ENCODE assay signal across 8 cellular contexts in the genomic region with DNA sequence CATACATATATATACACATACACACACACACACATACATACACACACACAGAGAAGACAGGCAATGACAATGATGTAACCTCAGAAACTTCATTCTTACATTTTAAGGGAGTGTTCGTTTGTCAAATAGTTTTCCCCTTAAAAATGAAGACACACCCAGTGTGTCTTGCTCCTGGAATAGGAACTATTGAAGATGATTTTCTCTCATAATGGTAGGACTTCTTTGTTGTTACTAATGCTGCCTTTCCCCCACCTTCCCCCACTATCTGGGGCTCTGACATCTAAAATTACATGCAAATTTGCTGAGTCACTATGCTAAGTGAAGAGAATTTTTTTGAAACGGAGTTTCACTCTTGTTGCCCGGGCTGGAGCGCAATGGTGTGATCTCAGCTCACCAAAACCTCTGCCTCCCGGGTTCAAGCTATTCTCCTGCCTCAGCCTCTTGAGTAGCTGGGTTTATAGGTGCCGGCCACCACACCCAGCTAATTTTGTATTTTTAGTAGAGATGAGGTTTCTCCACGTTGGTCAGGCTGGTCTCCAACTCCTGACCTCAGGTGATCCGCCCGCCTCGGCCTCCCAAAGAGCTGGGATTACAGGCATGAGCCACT. TPM values are rescaled to one million over a fixed set of nuclear protein-coding genes. Genes with fewer than 3 reads are reported as not detected.
DNase-seq lines count a peak whose midpoint lies in the region; ATAC-seq, FAIRE-seq and TF ChIP-seq lines count a peak whose summit lies in the region.
"Not testable (repeated sequence)": the region's sequence is repeated elsewhere in the genome, so short reads cannot be mapped to it uniquely, and the experiment has no call there.

No MANE protein-coding gene starts in this region.

- not testable (repeated sequence) for H3K9me3 ChIP-seq in SJSA1 (replicated peaks); K562 (replicated peaks; ENCODE audit: control insufficient read depth, insufficient read depth, low read depth, low read length); gastroesophageal sphincter

- intact Hi-C loops in K562 (cut with micrococcal nuclease) = loop anchor here (2.0 to 5.0 kb wide), 2 partner anchors 77 to 105 kb away; a partner anchor contains a TSS

- not testable (repeated sequence) for H3K4me1 ChIP-seq in ACC112 (ENCODE audit: control insufficient read depth, insufficient read depth, low read length, unreplicated experiment); SJSA1 (replicated peaks); K562 (replicated peaks in 1 of 2; ENCODE audit: control insufficient read depth in 2 of 2, insufficient read depth in 2 of 2, low read length in 2 of 2); gastroesophageal sphincter

- H3K4me2 ChIP-seq in K562 (ENCODE audit: insufficient read depth, low read length) = peak overlapping the region; percentile 70

- BruUV-seq in K562 (replicated peaks; lab: Mats Ljungman, UMichigan) = not testable (repeated sequence)

- peak overlapping the region; percentile 64 to 70; a peak in 3 of 4 replicates for H3K9ac ChIP-seq in K562 (ENCODE audit: insufficient read depth in 1 of 2, low read depth in 2 of 2, low read length in 2 of 2)

- H3K27ac ChIP-seq in ACC112 (ENCODE audit: low read depth, low read length) (peak overlapping the region; percentile 67), SJSA1 (peak overlapping the region; percentile 57), K562 (ENCODE audit: extremely low read depth, low read depth, low read length) (peak overlapping the region; percentile 87)
- not testable (repeated sequence) for H3K27ac ChIP-seq in gastroesophageal sphincter

- FAIRE-seq in K562 (lab: Jason Lieb, UNC) = peak; percentile 88

- in situ Hi-C loops in K562 (cut with MboI) = not testable (repeated sequence)

- H3K36me3 ChIP-seq in ACC112 (ENCODE audit: insufficient read depth, low read length) (0 out of 2 replicates have a peak, but pooled peaks cover 11% of the 10 kb centered on the region), SJSA1 (peaks cover 36% of the 10 kb centered on the region), K562 (ENCODE audit: control insufficient read depth, insufficient read depth, low read length) (peaks cover 32% of the 10 kb centered on the region; the same call in 2 of the 3 replicates), gastroesophageal sphincter (peaks cover 0 to 87% of the 10 kb centered on the region in 2 donors)

- 5% methylated on average over 10 of the region's 10 CpGs for WGBS in K562 (ENCODE audit: insufficient coverage, low coverage, missing lambda C conversion rate)
- 61 to 90% methylated on average over 7 to 9 of the region's 10 CpGs for WGBS in gastroesophageal sphincter (ENCODE audit: low coverage in 1 of 2), 2 donors

- peak; percentile 72 for TF ChIP-seq EP300 in K562 (IDR thresholded peaks at IDR 0.05; ENCODE audit: low read length)
- TF ChIP-seq EP300 in gastroesophageal sphincter (IDR thresholded peaks at IDR 0.05) = not testable (repeated sequence)

- not testable (repeated sequence) for TF ChIP-seq CTCF in K562 (IDR thresholded peaks at IDR 0.05 in 2 of 3, conservative IDR thresholded peaks at IDR 0.05 in 1 of 3; ENCODE audit: insufficient read depth in 2 of 3, low read depth in 1 of 3, low read length in 3 of 3); gastroesophageal sphincter (IDR thresholded peaks at IDR 0.05)

- H3K4me3 ChIP-seq in ACC112 (ENCODE audit: low read depth, low read length) = peak overlapping the region; percentile 21
- not testable (repeated sequence) for H3K4me3 ChIP-seq in SJSA1, gastroesophageal sphincter
- H3K4me3 ChIP-seq in K562 = peak overlapping the region; percentile 10; the same call in 1 of the 2 replicates

- CTCF ChIA-PET in K562 (lab: Yijun Ruan, JAX; ENCODE audit: low intra/inter-chr PET ratio) = not testable (repeated sequence)

- not testable (repeated sequence) for H2AFZ ChIP-seq in ACC112 (ENCODE audit: low read length, unreplicated experiment)
- H2AFZ ChIP-seq in K562 (ENCODE audit: low read depth, low read length) = peak overlapping the region; percentile 92

- not testable (repeated sequence) for H3K9me1 ChIP-seq in K562 (ENCODE audit: control insufficient read depth, insufficient read depth, low read length)

- H3K27me3 ChIP-seq in ACC112 (ENCODE audit: insufficient read depth, low read length); SJSA1 (replicated peaks); K562 (ENCODE audit: control insufficient read depth in 2 of 2, insufficient read depth in 2 of 2, low read length in 2 of 2); gastroesophageal sphincter: not testable (repeated sequence)

- POLR2A ChIA-PET in K562 (lab: Yijun Ruan, JAX) = interaction anchor here (0.9 to 3.2 kb wide), 6 partner anchors 9 to 80 kb away, joined by 3 to 28 read pairs (median 4); a partner anchor contains a TSS

- not testable (repeated sequence) for TF ChIP-seq RAD21 in K562 (CRISPR knock-in tag; conservative IDR thresholded peaks at IDR 0.05 in 1 of 2, IDR thresholded peaks at IDR 0.05 in 1 of 2)

- peak; percentile 56 for ATAC-seq in HG02885 (IDR thresholded peaks at IDR 0.05; ENCODE audit: poor library complexity, unreplicated experiment)
- ATAC-seq in K562 = peak; percentile 94
- peak; percentile 46 for ATAC-seq in gastroesophageal sphincter

- DNase-seq in GM03348 (ENCODE audit: low spot score) = peak; percentile 77
- peak; percentile 19 for DNase-seq in NCI-H1436 (lab: John Stamatoyannopoulos, UW)
- DNase-seq in SJSA1 (ENCODE audit: low read depth in 1 of 2, low spot score in 2 of 2) = peak in 1 of 2 experiments; percentile 32
- peak; percentile 61 to 80 (median 72) for DNase-seq in K562 (ENCODE audit: extremely low read depth in 1 of 4, low spot score in 3 of 4)
- DNase-seq in non-pigmented ciliary epithelial cell (ENCODE audit: low read depth) = peak; percentile 42

- H3K79me2 ChIP-seq in ACC112 (ENCODE audit: control insufficient read depth, insufficient read depth, low read length, unreplicated experiment); K562 (ENCODE audit: control insufficient read depth, insufficient read depth, low read length): not testable (repeated sequence)

- not testable (repeated sequence) for H4K20me1 ChIP-seq in K562 (replicated peaks; ENCODE audit: control insufficient read depth, insufficient read depth, low read length)

- TF ChIP-seq POLR2A in K562 (conservative IDR thresholded peaks at IDR 0.05) = peak; percentile 69
- not testable (repeated sequence) for TF ChIP-seq POLR2A in gastroesophageal sphincter (IDR thresholded peaks at IDR 0.05)

RNA-seq across cellular contexts. Expression of a gene that starts 48.1 kb away (rescaled TPM):
- total RNA-seq in SJSA1 (2014; rRNA removed; shearing (Covaris generic)) = 9.6 and 24.5 TPM in 2 replicates
- 30.4 and 67.1 TPM in 2 replicates for total RNA-seq in K562 (2011; cell fraction: chromatin; rRNA removed; ENCODE audit: low replicate concordance)
- 13.2 and 20.3 TPM in 2 replicates for total RNA-seq in K562 (2011; cell fraction: nucleolus; rRNA removed)
- 27.6 and 28.2 TPM in 2 replicates for total RNA-seq in K562 (2011; cell fraction: nucleoplasm; rRNA removed)
- total RNA-seq in K562 (2014; rRNA removed) (15.1 and 15.8 TPM in 2 replicates), K562 (2014; rRNA removed; fragmentation: Illumina TruSeq; extraction: Trizol) (20.8 and 22.1 TPM in 2 replicates), K562 (2015; rRNA removed; fragmentation: Illumina TruSeq; extraction: Trizol) (17.0 and 20.2 TPM in 2 replicates), K562 (2021) (18.4 and 20.1 TPM in 2 replicates), gastroesophageal sphincter (10 to 100 TPM; 10.9 to 24.1 (median 20.1) TPM)
- polyA plus RNA-seq in K562 (2011; rRNA removed) (15.9 and 23.6 TPM in 2 replicates), K562 (2014; fragmentation: Illumina TruSeq; extraction: Trizol) (15.6 and 17.9 TPM in 2 replicates), K562 (2014; fragmentation: Nextera tagmentation; extraction: Ambion mirVana) (10 to 100 TPM in 1 of 2 experiments, 1 to 10 TPM in 1; 7.4 to 10.2 TPM), K562 (2014; rRNA removed) (13.1 and 14.8 TPM in 2 replicates)
- 5.8 and 8.1 TPM in 2 replicates for polyA plus RNA-seq in K562 (2011; cell fraction: cytosol; rRNA removed)
- 13.0 and 13.4 TPM in 2 replicates for polyA plus RNA-seq in K562 (2011; cell fraction: nucleus; rRNA removed)
- 8.7 and 11.1 TPM in 2 replicates for polyA plus RNA-seq in K562 (2012)
- polyA minus RNA-seq in K562 (2011; rRNA and poly(A)+ RNA removed) = 41.6 and 43.8 TPM in 2 replicates
- polyA minus RNA-seq in K562 (2011; cell fraction: cytosol; rRNA and poly(A)+ RNA removed) = 16.9 and 25.6 TPM in 2 replicates
- 9.4 and 16.1 TPM in 2 replicates for polyA minus RNA-seq in K562 (2011; cell fraction: nucleus; rRNA and poly(A)+ RNA removed)

RNA-seq across cellular contexts. Expression of a gene that starts 48.1 kb away (rescaled TPM):
- total RNA-seq in SJSA1 (2014; rRNA removed; shearing (Covaris generic)) = 33.1 and 35.3 TPM in 2 replicates
- total RNA-seq in K562 (2011; cell fraction: chromatin; rRNA removed; ENCODE audit: low replicate concordance) = 0.67 and 0.81 TPM in 2 replicates
- total RNA-seq in K562 (2011; cell fraction: nucleolus; rRNA removed) = 1.2 and 2.2 TPM in 2 replicates
- total RNA-seq in K562 (2011; cell fraction: nucleoplasm; rRNA removed) = 2.1 and 2.8 TPM in 2 replicates
- total RNA-seq in K562 (2014; rRNA removed) = 10.4 and 10.8 TPM in 2 replicates
- 20.8 and 21.1 TPM in 2 replicates for total RNA-seq in K562 (2014; rRNA removed; fragmentation: Illumina TruSeq; extraction: Trizol)
- 16.9 and 23.6 TPM in 2 replicates for total RNA-seq in K562 (2015; rRNA removed; fragmentation: Illumina TruSeq; extraction: Trizol)
- 10.2 and 10.4 TPM in 2 replicates for total RNA-seq in K562 (2021)
- 11.9 and 18.5 TPM in 2 replicates for polyA plus RNA-seq in K562 (2011; rRNA removed)
- polyA plus RNA-seq in K562 (2011; cell fraction: cytosol; rRNA removed) = 3.2 and 6.2 TPM in 2 replicates
- polyA plus RNA-seq in K562 (2011; cell fraction: nucleus; rRNA removed) = 1.7 and 3.2 TPM in 2 replicates
- polyA plus RNA-seq in K562 (2012) = 12.1 and 35.2 TPM in 2 replicates
- 15.3 and 16.9 TPM in 2 replicates for polyA plus RNA-seq in K562 (2014; fragmentation: Illumina TruSeq; extraction: Trizol)
- 10 to 100 TPM; 35.4 to 39.5 TPM for polyA plus RNA-seq in K562 (2014; fragmentation: Nextera tagmentation; extraction: Ambion mirVana)
- polyA plus RNA-seq in K562 (2014; rRNA removed) = 19.4 and 25.8 TPM in 2 replicates
- 9.4 and 10.2 TPM in 2 replicates for polyA minus RNA-seq in K562 (2011; rRNA and poly(A)+ RNA removed)
- 3.2 TPM in 1 of 2 replicates, not detected in the other for polyA minus RNA-seq in K562 (2011; cell fraction: cytosol; rRNA and poly(A)+ RNA removed)
- 0.67 and 1.00 TPM in 2 replicates for polyA minus RNA-seq in K562 (2011; cell fraction: nucleus; rRNA and poly(A)+ RNA removed)
- 10 to 100 TPM in 3 of 4 donors, 1 to 10 TPM in 1; 9.1 to 21.6 (median 14.2) TPM for total RNA-seq in gastroesophageal sphincter

RNA-seq across cellular contexts. Expression of a gene that starts 49.6 kb away (rescaled TPM):
- 14.8 and 16.4 TPM in 2 replicates for total RNA-seq in SJSA1 (2014; rRNA removed; shearing (Covaris generic))
- 5.5 and 7.4 TPM in 2 replicates for total RNA-seq in K562 (2011; cell fraction: chromatin; rRNA removed; ENCODE audit: low replicate concordance)
- 3.2 TPM in 2 replicates for total RNA-seq in K562 (2011; cell fraction: nucleolus; rRNA removed)
- total RNA-seq in K562 (2011; cell fraction: nucleoplasm; rRNA removed) = 4.1 and 8.1 TPM in 2 replicates
- 12.3 and 18.3 TPM in 2 replicates for total RNA-seq in K562 (2014; rRNA removed)
- total RNA-seq in K562 (2014; rRNA removed; fragmentation: Illumina TruSeq; extraction: Trizol) = 31.6 and 32.4 TPM in 2 replicates
- total RNA-seq in K562 (2015; rRNA removed; fragmentation: Illumina TruSeq; extraction: Trizol) = 20.3 and 21.8 TPM in 2 replicates
- total RNA-seq in K562 (2021) = 15.9 and 19.3 TPM in 2 replicates
- polyA plus RNA-seq in K562 (2011; rRNA removed) = 18.0 and 28.4 TPM in 2 replicates
- 6.1 and 10.2 TPM in 2 replicates for polyA plus RNA-seq in K562 (2011; cell fraction: cytosol; rRNA removed)
- polyA plus RNA-seq in K562 (2011; cell fraction: nucleus; rRNA removed) = 3.8 and 6.4 TPM in 2 replicates
- 6.1 and 13.3 TPM in 2 replicates for polyA plus RNA-seq in K562 (2012)
- 12.0 and 12.5 TPM in 2 replicates for polyA plus RNA-seq in K562 (2014; fragmentation: Illumina TruSeq; extraction: Trizol)
- 10 to 100 TPM; 48.5 to 58.6 TPM for polyA plus RNA-seq in K562 (2014; fragmentation: Nextera tagmentation; extraction: Ambion mirVana)
- 14.5 and 17.4 TPM in 2 replicates for polyA plus RNA-seq in K562 (2014; rRNA removed)
- polyA minus RNA-seq in K562 (2011; rRNA and poly(A)+ RNA removed) = 9.7 and 11.4 TPM in 2 replicates
- polyA minus RNA-seq in K562 (2011; cell fraction: cytosol; rRNA and poly(A)+ RNA removed) = 4.4 and 6.8 TPM in 2 replicates
- 0.81 and 2.4 TPM in 2 replicates for polyA minus RNA-seq in K562 (2011; cell fraction: nucleus; rRNA and poly(A)+ RNA removed)
- 10 to 100 TPM in 1 of 4 donors, 1 to 10 TPM in 3; 5.9 to 11.2 (median 6.9) TPM for total RNA-seq in gastroesophageal sphincter
